1 cellular context compared by ENCODE assay signal in genomic region chr12:57549909-57550627, GRCh38.
A peak's percentile ranks its signal among the peaks of the same experiment; 100 is the strongest.
TF ChIP-seq lines count a peak whose summit lies in the region.

TSS of gene KIF5A (plus strand) at chr12:57550044. CDS start at chr12:57550272, 228 bp downstream.

TF ChIP-seq in H1, 55 proteins besides CTCF, POLR2A, EP300 and RAD21:
- no peak for TF ChIP-seq ATF2 (IDR thresholded peaks at IDR 0.05; ENCODE audit: low read length)
- peak; percentile 65 for TF ChIP-seq TAF7 (optimal IDR thresholded peaks at IDR 0.05; ENCODE audit: borderline replicate concordance, low read depth, low read length)
- TF ChIP-seq MAFK (IDR thresholded peaks at IDR 0.05; ENCODE audit: low read depth, low read length): no peak
- TF ChIP-seq RNF2 (IDR thresholded peaks at IDR 0.05; ENCODE audit: borderline replicate concordance, low read depth, low read length, missing control alignments, poor library complexity, severe bottlenecking): no peak
- TF ChIP-seq TAF1 (IDR thresholded peaks at IDR 0.05; ENCODE audit: low read depth, low read length): peak; percentile 87
- TF ChIP-seq NANOG (IDR thresholded peaks at IDR 0.05; ENCODE audit: insufficient read depth, low read depth, low read length, poor library complexity, severe bottlenecking): no peak
- TF ChIP-seq KDM1A (IDR thresholded peaks at IDR 0.05; ENCODE audit: borderline replicate concordance, low read length): peak; percentile 29; the same call in 1 of the 2 replicates
- peak; percentile 46; the same call in 1 of the 2 replicates for TF ChIP-seq PHF8 (conservative IDR thresholded peaks at IDR 0.05; ENCODE audit: low read depth, low read length)
- TF ChIP-seq EGR1 (IDR thresholded peaks at IDR 0.05; ENCODE audit: borderline replicate concordance, low read depth, low read length): peak; percentile 38; the same call in 1 of the 2 replicates
- TF ChIP-seq MAX (IDR thresholded peaks at IDR 0.05): peak; percentile 10; the same call in 1 of the 2 replicates
- peak; percentile 55; the same call in 1 of the 2 replicates for TF ChIP-seq TBP (IDR thresholded peaks at IDR 0.05; ENCODE audit: low read depth, low read length)
- peak; percentile 96 for TF ChIP-seq KDM4A (IDR thresholded peaks at IDR 0.05; ENCODE audit: low read depth, low read length, severe bottlenecking)
- no peak for TF ChIP-seq ASH2L (IDR thresholded peaks at IDR 0.05; ENCODE audit: low read length)
- peak in 1 of 2 experiments; percentile 64; a peak in 2 of 4 replicates for TF ChIP-seq SIN3A (conservative IDR thresholded peaks at IDR 0.05 in 1 of 2, IDR thresholded peaks at IDR 0.05 in 1 of 2; ENCODE audit: low read depth in 1 of 2, low read length in 2 of 2)
- TF ChIP-seq SAP30 (IDR thresholded peaks at IDR 0.05; ENCODE audit: insufficient read depth, insufficient replicate concordance, low read length): no peak
